Comparison of ENCODE assay signal across 15 cellular contexts in genomic region chr1:148386617-148387016, GRCh38.
DNase-seq lines count a peak whose midpoint lies in the region; ATAC-seq and TF ChIP-seq lines count a peak whose summit lies in the region.
"Had no signal": no experiment of that assay in that cellular context is flagged by ENCODE, and none has a peak within 500 bp of the region (broad histone marks: within the 10 kb centered on the region; RNA-seq: fewer than 3 reads in every experiment).

No MANE protein-coding gene starts in this region.

- peak overlapping the region; percentile 8 for H3K4me3 Mint-ChIP-seq in activated naive CD8-positive, alpha-beta T cell
- H3K4me3 Mint-ChIP-seq in activated naive CD8-positive, alpha-beta T cell treated with anti-CD3 and anti-CD28 coated beads, Interleukin-2, amount 50 U/mL, for 24 hours, result no peak overlapping the region
- peak overlapping the region in 2 of 5 donors; percentile 0 to 29 for H3K4me3 Mint-ChIP-seq in immature natural killer cell
- H3K4me3 Mint-ChIP-seq: HFFc6 had no signal

- H3K9me3 Mint-ChIP-seq in activated naive CD8-positive, alpha-beta T cell (ENCODE audit: low read depth), result no peaks in the 10 kb centered on the region
- no peaks in the 10 kb centered on the region for H3K9me3 Mint-ChIP-seq in activated naive CD8-positive, alpha-beta T cell treated with anti-CD3 and anti-CD28 coated beads, Interleukin-2, amount 50 U/mL, for 24 hours
- no peaks in the 10 kb centered on the region for H3K9me3 Mint-ChIP-seq in immature natural killer cell
- H3K9me3 Mint-ChIP-seq: HFFc6 had no signal

- no peak overlapping the region for H3K27ac ChIP-seq in breast epithelium
- H3K27ac ChIP-seq in neuronal stem cell (replicated peaks; ENCODE audit: low read length), result no peak overlapping the region
- H3K27ac ChIP-seq: BLaER1 had no signal

- H2AFZ ChIP-seq in neuronal stem cell (ENCODE audit: low read length), result no peak overlapping the region

- no peaks in the 10 kb centered on the region for H3K36me3 ChIP-seq in breast epithelium
- H3K36me3 ChIP-seq in neuronal stem cell (replicated peaks in 1 of 2; ENCODE audit: control insufficient read depth in 2 of 2, insufficient read depth in 2 of 2, low read length in 2 of 2), result no peaks in the 10 kb centered on the region
- H3K36me3 ChIP-seq: BLaER1, Peyer's patch had no signal

- no peak overlapping the region for H2AK5ac ChIP-seq in neuronal stem cell (ENCODE audit: low read depth, low read length)

- no peak overlapping the region for H3K4ac ChIP-seq in neuronal stem cell (ENCODE audit: low read length)

- intact Hi-C loops in breast epithelium (cut with DNase I; ENCODE audit: low total_unique reads), result no loop called here

- no peaks in the 10 kb centered on the region for H3K27me3 Mint-ChIP-seq in activated naive CD8-positive, alpha-beta T cell
- peaks cover 3% of the 10 kb centered on the region for H3K27me3 Mint-ChIP-seq in activated naive CD8-positive, alpha-beta T cell treated with anti-CD3 and anti-CD28 coated beads, Interleukin-2, amount 50 U/mL, for 24 hours
- peaks cover 5 to 7% (median 6%) of the 10 kb centered on the region in 3 donors for H3K27me3 Mint-ChIP-seq in immature natural killer cell (ENCODE audit: low read depth in 3 of 3)

- no peaks in the 10 kb centered on the region for H3K79me1 ChIP-seq in neuronal stem cell (ENCODE audit: low read depth, low read length)

- no peak for TF ChIP-seq RAD21 in Ishikawa (IDR thresholded peaks at IDR 0.05; ENCODE audit: low read depth)

- no peak overlapping the region for H3K4me2 ChIP-seq in neuronal stem cell (ENCODE audit: insufficient read depth, low read length, poor library complexity, severe bottlenecking)
- H3K4me2 ChIP-seq: BLaER1 had no signal

- peaks cover 42% of the 10 kb centered on the region for H3K4me1 Mint-ChIP-seq in activated naive CD8-positive, alpha-beta T cell (ENCODE audit: low read depth)
- peaks cover 34% of the 10 kb centered on the region for H3K4me1 Mint-ChIP-seq in activated naive CD8-positive, alpha-beta T cell treated with anti-CD3 and anti-CD28 coated beads, Interleukin-2, amount 50 U/mL, for 24 hours
- H3K4me1 Mint-ChIP-seq in immature natural killer cell, result peaks cover 14 to 24% of the 10 kb centered on the region in 2 donors

- H3K18ac ChIP-seq in neuronal stem cell (ENCODE audit: low read length), result no peak overlapping the region

- H4K8ac ChIP-seq in neuronal stem cell (ENCODE audit: low read depth, low read length), result no peak overlapping the region

- no peak for DNase-seq in activated naive CD8-positive, alpha-beta T cell treated with anti-CD3 and anti-CD28 coated beads, Interleukin-2, amount 50 U/mL, for 24 hours
- no peak for DNase-seq in immature natural killer cell
- DNase-seq in breast epithelium (ENCODE audit: low spot score in 2 of 2), result no peak
- no peak for DNase-seq in neuronal stem cell (ENCODE audit: low spot score)
- no peak for DNase-seq in NCI-H2081 (lab: John Stamatoyannopoulos, UW)
- DNase-seq: Caco-2, HFFc6, NCI-H1417 treated with DMSO at 0.1 percent for 48 hours, NCI-H2029, NCI-H510A treated with DMSO at 0.1 percent for 48 hours, Peyer's patch, Right ventricle myocardium superior had no signal

- H4K91ac ChIP-seq in neuronal stem cell (ENCODE audit: low read depth, low read length, poor library complexity), result no peak overlapping the region

- no peak overlapping the region for H2BK120ac ChIP-seq in neuronal stem cell (ENCODE audit: low read depth, low read length)

- H3K9ac ChIP-seq in neuronal stem cell (ENCODE audit: low read depth, low read length, poor library complexity), result no peak overlapping the region
- H3K9ac ChIP-seq: BLaER1 had no signal

- H3K14ac ChIP-seq in neuronal stem cell (ENCODE audit: low read length), result no peak overlapping the region

- peak overlapping the region; percentile 4 for H3K27ac Mint-ChIP-seq in activated naive CD8-positive, alpha-beta T cell
- H3K27ac Mint-ChIP-seq in activated naive CD8-positive, alpha-beta T cell treated with anti-CD3 and anti-CD28 coated beads, Interleukin-2, amount 50 U/mL, for 24 hours, result no peak overlapping the region
- peak overlapping the region in 5 of 6 donors; percentile 5 to 98 (median 43) for H3K27ac Mint-ChIP-seq in immature natural killer cell
- H3K27ac Mint-ChIP-seq: HFFc6 had no signal

- H3K9me3 ChIP-seq in breast epithelium, result no peaks in the 10 kb centered on the region
- H3K9me3 ChIP-seq in neuronal stem cell (replicated peaks in 1 of 2; ENCODE audit: control insufficient read depth in 2 of 2, insufficient read depth in 1 of 2, low read depth in 1 of 2, low read length in 2 of 2), result peaks cover 2 to 11% of the 10 kb centered on the region in 2 donors
- H3K9me3 ChIP-seq: Caco-2, Peyer's patch had no signal

- no peak overlapping the region for H2BK5ac ChIP-seq in neuronal stem cell (ENCODE audit: low read length)

- ATAC-seq in activated naive CD8-positive, alpha-beta T cell treated with anti-CD3 and anti-CD28 coated beads, Interleukin-2, amount 50 U/mL, for 24 hours, result no peak

- no peak overlapping the region for H2BK12ac ChIP-seq in neuronal stem cell (ENCODE audit: low read length)

- no peaks in the 10 kb centered on the region for H3K4me1 ChIP-seq in breast epithelium
- no peaks in the 10 kb centered on the region for H3K4me1 ChIP-seq in neuronal stem cell (ENCODE audit: control insufficient read depth in 2 of 2, insufficient read depth in 1 of 2, low read depth in 1 of 2, low read length in 2 of 2)

- H3K36me3 Mint-ChIP-seq in activated naive CD8-positive, alpha-beta T cell, result no peaks in the 10 kb centered on the region
- no peaks in the 10 kb centered on the region for H3K36me3 Mint-ChIP-seq in activated naive CD8-positive, alpha-beta T cell treated with anti-CD3 and anti-CD28 coated beads, Interleukin-2, amount 50 U/mL, for 24 hours (ENCODE audit: low read depth)
- H3K36me3 Mint-ChIP-seq in immature natural killer cell, result no peaks in the 10 kb centered on the region

- H3K4me3 ChIP-seq in breast epithelium (no peak overlapping the region), neuronal stem cell (ENCODE audit: low read length in 2 of 2) (no peak overlapping the region)
- H3K4me3 ChIP-seq: BLaER1, Peyer's patch had no signal

- H3K23ac ChIP-seq in neuronal stem cell (ENCODE audit: low read depth, low read length, poor library complexity), result no peak overlapping the region

- no peak for TF ChIP-seq EP300 in Ishikawa (IDR thresholded peaks at IDR 0.05; ENCODE audit: borderline replicate concordance)

- TF ChIP-seq CTCF in breast epithelium (IDR thresholded peaks at IDR 0.05), result no peak

- no peak overlapping the region for H2BK15ac ChIP-seq in neuronal stem cell (ENCODE audit: low read length)

- TF ChIP-seq POLR2A in breast epithelium (IDR thresholded peaks at IDR 0.05), result no peak

- H3K27me3 ChIP-seq in breast epithelium (no peaks in the 10 kb centered on the region), neuronal stem cell (ENCODE audit: control insufficient read depth in 3 of 3, insufficient read depth in 3 of 3, low read depth in 1 of 3, low read length in 3 of 3) (no peaks in the 10 kb centered on the region)
- H3K27me3 ChIP-seq: BLaER1, Peyer's patch had no signal

- no CpG with 5 or more reads among the region's 1 CpG for WGBS in neuronal stem cell (ENCODE audit: extremely low coverage in 2 of 2, insufficient read length in 2 of 2, insufficient replicate concordance in 1 of 2), 2 donors

TF ChIP-seq in Ishikawa, 13 proteins besides CTCF, POLR2A, EP300 and RAD21:
- TF ChIP-seq CEBPB (IDR thresholded peaks at IDR 0.05), result peak; percentile 8; the same call in 1 of the 2 replicates
- TF ChIP-seq TEAD4 (IDR thresholded peaks at IDR 0.05), result no peak
TF ChIP-seq in Ishikawa: peak in this region for 1.
